In the genomic region with DNA sequence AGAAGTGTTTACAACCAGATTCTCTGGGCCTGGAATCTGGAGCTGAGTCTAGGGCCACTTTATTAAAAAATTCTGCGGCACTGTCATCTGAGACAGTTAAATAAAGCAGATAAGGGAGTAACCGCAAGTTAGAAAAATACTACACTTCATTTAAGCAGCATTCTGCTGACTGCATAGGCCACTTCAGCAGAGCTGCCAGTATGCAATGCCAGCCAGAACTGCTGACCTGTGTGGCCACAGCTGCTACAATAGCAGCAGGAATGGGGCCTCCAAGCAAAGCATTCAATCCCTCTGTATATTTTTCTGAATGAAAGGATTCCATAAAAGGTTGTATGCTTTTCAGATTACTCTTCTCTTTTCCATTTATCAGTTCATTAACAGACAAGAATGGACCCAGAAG, we compare ENCODE assay signal across 30 cellular contexts.
"Had no signal": no experiment of that assay in that cellular context is flagged by ENCODE, and none has a peak within 500 bp of the region (broad histone marks: within the 10 kb centered on the region; RNA-seq: fewer than 3 reads in every experiment).

No MANE protein-coding gene starts in this region.

- H3K27me3 ChIP-seq: colonic mucosa, heart left ventricle, pancreas, right atrium auricular region, spleen, vagina had no signal

- H3K4me3 ChIP-seq: colonic mucosa, heart left ventricle, pancreas, psoas muscle, right atrium auricular region, spleen, thoracic aorta, vagina had no signal

- H3K9me3 ChIP-seq: colonic mucosa, heart left ventricle, pancreas, psoas muscle, right atrium auricular region, spleen, thoracic aorta, vagina had no signal

- ATAC-seq: effector memory CD8-positive, alpha-beta T cell; heart left ventricle; left ventricle myocardium superior; naive thymus-derived CD4-positive, alpha-beta T cell; psoas muscle; stimulated activated naive CD8-positive, alpha-beta T cell treated with anti-CD3 and anti-CD28 coated beads, Interleukin-15, Interleukin-2, amounts not matched to agents 100 U/mL and 50 U/mL, for 24 hours; WTC11 had no signal

- DNase-seq: activated CD4-positive, alpha-beta memory T cell treated with anti-CD3 and anti-CD28 coated beads, Interleukin-2, amount 10 ng/mL, durations not matched to agents 7 days and 5 days; activated CD4-positive, alpha-beta T cell treated with anti-CD3 and anti-CD28 coated beads for 1 hour; activated CD4-positive, alpha-beta T cell treated with anti-CD3 and anti-CD28 coated beads, Interleukin-2, amount 10 ng/mL, durations not matched to agents 7 days and 5 days; activated CD8-positive, alpha-beta memory T cell treated with anti-CD3 and anti-CD28 coated beads, Interleukin-2, amount 50 U/mL, for 48 hours; activated gamma-delta T cell; activated naive CD4-positive, alpha-beta T cell treated with anti-CD3 and anti-CD28 coated beads, Interleukin-2, amount 10 ng/mL, durations not matched to agents 7 days and 5 days; activated naive CD8-positive, alpha-beta T cell treated with anti-CD3 and anti-CD28 coated beads, Interleukin-2, amount 10 ng/mL, durations not matched to agents 7 days and 5 days; activated T-cell treated with anti-CD3 and anti-CD28 coated beads, Interleukin-2, amount 50 U/mL, for 24 hours; amniotic stem cell; colonic mucosa; effector memory CD8-positive, alpha-beta T cell; erythroblast; foreskin fibroblast; heart left ventricle; hypothalamus; immature natural killer cell; left ventricle myocardium superior; mammary epithelial cell; naive thymus-derived CD4-positive, alpha-beta T cell; nucleus accumbens; pancreas; psoas muscle; spleen; stimulated activated CD4-positive, alpha-beta T cell treated with anti-CD3 and anti-CD28 coated beads, Interleukin-2, amount 100 ng/mL, for 48 hours; stimulated activated naive CD8-positive, alpha-beta T cell treated with anti-CD3 and anti-CD28 coated beads, Interleukin-15, Interleukin-2, amounts not matched to agents 100 U/mL and 50 U/mL, for 24 hours; T-helper 2 cell had no signal

- H3K4me1 ChIP-seq: colonic mucosa, heart left ventricle, pancreas, psoas muscle, right atrium auricular region, spleen, vagina had no signal

- H3K36me3 ChIP-seq: colonic mucosa, heart left ventricle, pancreas, right atrium auricular region, spleen, thoracic aorta, vagina had no signal

- H3K27ac ChIP-seq: colonic mucosa, heart left ventricle, pancreas, psoas muscle, right atrium auricular region, spleen, thoracic aorta, vagina had no signal
